In genomic region chr22:23215294-23216204, GRCh38 we compare ENCODE assay signal across 8 cellular contexts. TPM values are rescaled to one million over a fixed set of nuclear protein-coding genes. Genes with fewer than 3 reads are reported as not detected.
DNase-seq lines count a peak whose midpoint lies in the region; ATAC-seq, FAIRE-seq and TF ChIP-seq lines count a peak whose summit lies in the region.

No MANE protein-coding gene starts in this region.

- FAIRE-seq in H54 (lab: Jason Lieb, UNC): no peak

- TF ChIP-seq POLR2A in H54 (IDR thresholded peaks at IDR 0.05; ENCODE audit: low read depth, low read length): no peak

- H3K9me3 Mint-ChIP-seq in effector memory CD8-positive, alpha-beta T cell: no peaks in the 10 kb centered on the region

- H3K27ac Mint-ChIP-seq in effector memory CD8-positive, alpha-beta T cell: peak overlapping the region; percentile 71 to 90

- H3K4me1 Mint-ChIP-seq in effector memory CD8-positive, alpha-beta T cell (ENCODE audit: low read depth in 2 of 2): peaks cover 68 to 80% of the 10 kb centered on the region in 2 donors

- H3K36me3 Mint-ChIP-seq in effector memory CD8-positive, alpha-beta T cell (ENCODE audit: insufficient read depth): peaks cover 24% of the 10 kb centered on the region

- no peaks in the 10 kb centered on the region for H3K27me3 Mint-ChIP-seq in effector memory CD8-positive, alpha-beta T cell

- peak overlapping the region in 1 of 2 donors; percentile 74 for H3K4me3 Mint-ChIP-seq in effector memory CD8-positive, alpha-beta T cell

- DNase-seq in EL (peak; percentile 71), RPMI7951 (ENCODE audit: low read depth) (peak; percentile 46), pulmonary artery endothelial cell (ENCODE audit: low read depth, low spot score) (peak; percentile 92), H54 (ENCODE audit: insufficient read length, low spot score) (no peak), NCI-H2029 (lab: John Stamatoyannopoulos, UW) (no peak), NCI-H2196 treated with DMSO at 0.1 percent for 48 hours (lab: John Stamatoyannopoulos, UW; ENCODE audit: unreplicated experiment) (no peak)
- no peak for DNase-seq in effector memory CD8-positive, alpha-beta T cell
- DNase-seq in NK-92 treated with Interleukin-12 subunit alpha and Interleukin-12 subunit beta, amount 100 ng/mL, for 24 hours (lab: John Stamatoyannopoulos, UW): no peak

- ATAC-seq in effector memory CD8-positive, alpha-beta T cell (replicated peaks): no peak

RNA-seq across cellular contexts. Expression of gene BCR, which starts 35.2 kb away (rescaled TPM):
- total RNA-seq in RPMI7951 (2014; rRNA removed; shearing (Covaris generic)): 6.6 and 6.7 TPM in 2 replicates
- total RNA-seq in pulmonary artery endothelial cell: 131 and 165 TPM in 2 replicates

Comparison
In these comparisons a context has a peak if more than half of its experiments do, and no peak if none do; other contexts are left out.
1. DNase-seq: peak in EL (single experiment), RPMI7951 (single experiment) and pulmonary artery endothelial cell (single experiment); none in effector memory CD8-positive, alpha-beta T cell (0 of 3), H54 (single experiment), NCI-H2029 (single experiment), NCI-H2196 treated with DMSO at 0.1 percent for 48 hours (single experiment) and NK-92 treated with Interleukin-12 subunit alpha and Interleukin-12 subunit beta, amount 100 ng/mL, for 24 hours (single experiment).
2. RNA of gene BCR, which starts 35.2 kb away (total RNA-seq): 131 to 165 TPM in pulmonary artery endothelial cell; 6.6 to 6.7 TPM in RPMI7951; every median in the first group is over 10 times any median in the second.